15 cellular contexts compared by ENCODE assay signal in the genomic region with DNA sequence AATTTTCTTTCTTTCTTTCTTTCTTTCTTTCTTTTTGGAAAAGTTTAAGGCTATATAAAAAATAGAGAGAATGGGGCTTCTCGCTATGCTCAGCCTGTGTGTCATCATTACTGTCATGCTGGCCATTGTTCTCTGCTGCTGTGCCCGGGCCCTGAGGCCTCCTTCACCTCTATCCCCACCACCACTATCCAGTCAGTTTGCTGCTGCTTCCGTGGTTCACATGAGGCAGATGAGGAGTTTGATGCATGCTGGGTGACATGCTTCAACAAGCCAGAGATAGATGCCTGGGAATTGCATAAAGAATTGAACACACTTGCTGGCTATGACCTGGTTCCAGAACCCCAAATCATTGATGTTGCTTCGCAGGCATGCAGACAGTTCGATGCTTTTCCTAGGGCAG. TPM values are rescaled to one million over a fixed set of nuclear protein-coding genes. Genes with fewer than 3 reads are reported as not detected.
A peak's percentile ranks its signal among the peaks of the same experiment; 100 is the strongest.
DNase-seq lines count a peak whose midpoint lies in the region; ATAC-seq and TF ChIP-seq lines count a peak whose summit lies in the region.
"Had no signal": no experiment of that assay in that cellular context is flagged by ENCODE, and none has a peak within 500 bp of the region (broad histone marks: within the 10 kb centered on the region; RNA-seq: fewer than 3 reads in every experiment).

No MANE protein-coding gene starts in this region.

- no peak for DNase-seq in activated T-cell treated with anti-CD3 and anti-CD28 coated beads, Interleukin-2, amount 50 U/mL, for 24 hours
- no peak for DNase-seq in activated T-cell treated with anti-CD3 and anti-CD28 coated beads, Interleukin-2, amount 50 U/mL, for 4 hours
- DNase-seq in ELF-1 (ENCODE audit: low read depth, low spot score) (peak; percentile 43), GM10266 (ENCODE audit: extremely low spot score) (no peak), chondrocyte (ENCODE audit: low spot score) (no peak)
- no peak for DNase-seq in effector memory CD8-positive, alpha-beta T cell
- no peak for DNase-seq in naive thymus-derived CD8-positive, alpha-beta T cell
- DNase-seq: DMS 273 treated with DMSO at 0.1 percent for 48 hours, GF-D8, KBM-7, NCI-H1092, NCI-H2081 treated with DMSO at 0.1 percent for 48 hours, NCI-H510A treated with DMSO at 0.1 percent for 48 hours had no signal

- H3K9me3 Mint-ChIP-seq in activated T-cell treated with anti-CD3 and anti-CD28 coated beads, Interleukin-2, amount 50 U/mL, for 24 hours: peaks cover 9% of the 10 kb centered on the region
- H3K9me3 Mint-ChIP-seq in activated T-cell treated with anti-CD3 and anti-CD28 coated beads, Interleukin-2, amount 50 U/mL, for 4 hours: peaks cover 5% of the 10 kb centered on the region
- no peaks in the 10 kb centered on the region for H3K9me3 Mint-ChIP-seq in effector memory CD8-positive, alpha-beta T cell
- H3K9me3 Mint-ChIP-seq in naive thymus-derived CD8-positive, alpha-beta T cell: peaks cover 0 to 1% (median 0%) of the 10 kb centered on the region in 9 donors
- peaks cover 10% of the 10 kb centered on the region for H3K9me3 Mint-ChIP-seq in chondrocyte (ENCODE audit: low read depth)

- no peak for ATAC-seq in activated T-cell treated with anti-CD3 and anti-CD28 coated beads, Interleukin-2, amount 50 U/mL, for 4 hours
- no peak for ATAC-seq in effector memory CD8-positive, alpha-beta T cell (replicated peaks)
- ATAC-seq in naive thymus-derived CD8-positive, alpha-beta T cell: peak in 1 of 2 donors; percentile 18
- no peak for ATAC-seq in GM19397 (IDR thresholded peaks at IDR 0.05; ENCODE audit: unreplicated experiment)
- ATAC-seq: Right ventricle myocardium inferior had no signal

- H3K27ac Mint-ChIP-seq in activated T-cell treated with anti-CD3 and anti-CD28 coated beads, Interleukin-2, amount 50 U/mL, for 24 hours: peak overlapping the region; percentile 74
- peak overlapping the region; percentile 81 to 85 for H3K27ac Mint-ChIP-seq in effector memory CD8-positive, alpha-beta T cell
- peak overlapping the region; percentile 56 to 89 (median 78) for H3K27ac Mint-ChIP-seq in naive thymus-derived CD8-positive, alpha-beta T cell
- no peak overlapping the region for H3K27ac Mint-ChIP-seq in chondrocyte (ENCODE audit: unreplicated experiment)

- no peak overlapping the region for H3K4me3 Mint-ChIP-seq in activated T-cell treated with anti-CD3 and anti-CD28 coated beads, Interleukin-2, amount 50 U/mL, for 24 hours
- no peak overlapping the region for H3K4me3 Mint-ChIP-seq in activated T-cell treated with anti-CD3 and anti-CD28 coated beads, Interleukin-2, amount 50 U/mL, for 4 hours
- H3K4me3 Mint-ChIP-seq in effector memory CD8-positive, alpha-beta T cell: no peak overlapping the region
- peak overlapping the region in 2 of 10 donors; percentile 4 to 61 for H3K4me3 Mint-ChIP-seq in naive thymus-derived CD8-positive, alpha-beta T cell
- no peak overlapping the region for H3K4me3 Mint-ChIP-seq in chondrocyte (ENCODE audit: unreplicated experiment)

- TF ChIP-seq CTCF in GM10266 (IDR thresholded peaks at IDR 0.05; ENCODE audit: control insufficient read depth, insufficient read depth, low read depth, missing control alignments): no peak
- TF ChIP-seq CTCF in chondrocyte (IDR thresholded peaks at IDR 0.05): no peak

- H3K27me3 Mint-ChIP-seq in activated T-cell treated with anti-CD3 and anti-CD28 coated beads, Interleukin-2, amount 50 U/mL, for 24 hours: no peaks in the 10 kb centered on the region
- no peaks in the 10 kb centered on the region for H3K27me3 Mint-ChIP-seq in activated T-cell treated with anti-CD3 and anti-CD28 coated beads, Interleukin-2, amount 50 U/mL, for 4 hours (ENCODE audit: low read depth)
- no peaks in the 10 kb centered on the region for H3K27me3 Mint-ChIP-seq in effector memory CD8-positive, alpha-beta T cell
- no peaks in the 10 kb centered on the region for H3K27me3 Mint-ChIP-seq in naive thymus-derived CD8-positive, alpha-beta T cell
- no peaks in the 10 kb centered on the region for H3K27me3 Mint-ChIP-seq in chondrocyte (ENCODE audit: low read depth)

- H3K36me3 Mint-ChIP-seq in activated T-cell treated with anti-CD3 and anti-CD28 coated beads, Interleukin-2, amount 50 U/mL, for 24 hours (ENCODE audit: low read depth): peaks cover 16% of the 10 kb centered on the region
- H3K36me3 Mint-ChIP-seq in activated T-cell treated with anti-CD3 and anti-CD28 coated beads, Interleukin-2, amount 50 U/mL, for 4 hours (ENCODE audit: insufficient read depth): peaks cover 14% of the 10 kb centered on the region
- H3K36me3 Mint-ChIP-seq in effector memory CD8-positive, alpha-beta T cell (ENCODE audit: insufficient read depth): peaks cover 3% of the 10 kb centered on the region
- H3K36me3 Mint-ChIP-seq in naive thymus-derived CD8-positive, alpha-beta T cell: peaks cover 5 to 23% (median 6%) of the 10 kb centered on the region in 3 donors
- peaks cover 3% of the 10 kb centered on the region for H3K36me3 Mint-ChIP-seq in chondrocyte (ENCODE audit: low read depth)

- peaks cover 72% of the 10 kb centered on the region for H3K4me1 Mint-ChIP-seq in activated T-cell treated with anti-CD3 and anti-CD28 coated beads, Interleukin-2, amount 50 U/mL, for 24 hours (ENCODE audit: low read depth)
- peaks cover 61% of the 10 kb centered on the region for H3K4me1 Mint-ChIP-seq in activated T-cell treated with anti-CD3 and anti-CD28 coated beads, Interleukin-2, amount 50 U/mL, for 4 hours (ENCODE audit: low read depth)
- peaks cover 34 to 63% of the 10 kb centered on the region in 2 donors for H3K4me1 Mint-ChIP-seq in effector memory CD8-positive, alpha-beta T cell (ENCODE audit: low read depth in 2 of 2)
- peaks cover 28 to 91% (median 77%) of the 10 kb centered on the region in 4 donors for H3K4me1 Mint-ChIP-seq in naive thymus-derived CD8-positive, alpha-beta T cell
- no peaks in the 10 kb centered on the region for H3K4me1 Mint-ChIP-seq in chondrocyte (ENCODE audit: low read depth)

- POLR2A ChIA-PET in naive thymus-derived CD8-positive, alpha-beta T cell (lab: Charles Lee): interaction anchor here (0.7 to 1.0 kb wide), 2 partner anchors 8 to 11 kb away, joined by 3 read pairs; no protein-coding TSS in a partner anchor

RNA-seq across cellular contexts. Expression of gene PITPNC1, which starts 36.3 kb away (rescaled TPM):
- 10 to 100 TPM; 14.3 to 28.0 (median 19.7) TPM for total RNA-seq in activated T-cell treated with anti-CD3 and anti-CD28 coated beads, Interleukin-2, amount 50 U/mL, for 4 hours
- 100 to 1,000 TPM; 128 to 133 TPM for total RNA-seq in naive thymus-derived CD8-positive, alpha-beta T cell
- 100 to 1,000 TPM; 119 to 159 (median 125) TPM for polyA plus RNA-seq in naive thymus-derived CD8-positive, alpha-beta T cell
- 3.2 to 5.4 TPM (median 5.1 TPM) in 3 replicates for total RNA-seq in chondrocyte

RNA-seq across cellular contexts. Expression of gene PSMD12, which starts 47.0 kb away (rescaled TPM):
- 100 to 1,000 TPM; 127 to 142 (median 139) TPM for total RNA-seq in activated T-cell treated with anti-CD3 and anti-CD28 coated beads, Interleukin-2, amount 50 U/mL, for 4 hours
- 10 to 100 TPM; 44.6 to 45.4 TPM for total RNA-seq in naive thymus-derived CD8-positive, alpha-beta T cell
- polyA plus RNA-seq in naive thymus-derived CD8-positive, alpha-beta T cell: 10 to 100 TPM; 32.0 to 33.0 (median 32.5) TPM
- 44.2 to 50.9 TPM (median 44.5 TPM) in 3 replicates for total RNA-seq in chondrocyte

Comparison
In these comparisons a context has a peak if more than half of its experiments do, and no peak if none do; other contexts are left out.
1. RNA of gene PITPNC1, which starts 36.3 kb away (total RNA-seq): 128 to 133 TPM in naive thymus-derived CD8-positive, alpha-beta T cell; 14.3 to 28.0 TPM in activated T-cell treated with anti-CD3 and anti-CD28 coated beads, Interleukin-2, amount 50 U/mL, for 4 hours and 3.2 to 5.4 TPM in chondrocyte; every median in the first group is over 4 times any median in the second.